Comparison of ENCODE assay signal across 11 cellular contexts in genomic region chr14:51394391-51394790, GRCh38.
DNase-seq lines count a peak whose midpoint lies in the region; ATAC-seq, FAIRE-seq and TF ChIP-seq lines count a peak whose summit lies in the region.
"Had no signal": no experiment of that assay in that cellular context is flagged by ENCODE, and none has a peak within 500 bp of the region (broad histone marks: within the 10 kb centered on the region; RNA-seq: fewer than 3 reads in every experiment).

No MANE protein-coding gene starts in this region.

- H3K4me1 ChIP-seq in ACC112 (ENCODE audit: control insufficient read depth, insufficient read depth, low read length, unreplicated experiment) (peaks cover 53% of the 10 kb centered on the region), muscle layer of duodenum (ENCODE audit: control insufficient read depth in 1 of 2, insufficient read depth in 2 of 2, low read length in 2 of 2) (peaks cover 24 to 33% of the 10 kb centered on the region in 2 donors)

- peak; percentile 65 for DNase-seq in M059J (ENCODE audit: low read depth)
- no peak for DNase-seq in cortex of kidney (lab: John Stamatoyannopoulos, UW)
- DNase-seq in GM12892 (ENCODE audit: insufficient read length): no peak
- DNase-seq in DMS114 treated with DMSO at 0.1 percent for 48 hours (lab: John Stamatoyannopoulos, UW; ENCODE audit: unreplicated experiment): no peak
- DNase-seq: activated CD4-positive, alpha-beta memory T cell treated with anti-CD3 and anti-CD28 coated beads for 36 hours; NCI-H1436 treated with DMSO at 0.1 percent for 48 hours had no signal

- H3K36me3 ChIP-seq in ACC112 (ENCODE audit: insufficient read depth, low read length) (no peaks in the 10 kb centered on the region), muscle layer of duodenum (ENCODE audit: control insufficient read depth in 1 of 2, insufficient read depth in 2 of 2, low read length in 2 of 2) (peaks cover 0 to 2% of the 10 kb centered on the region in 2 donors)

- no peaks in the 10 kb centered on the region for H3K79me2 ChIP-seq in ACC112 (ENCODE audit: control insufficient read depth, insufficient read depth, low read length, unreplicated experiment)

- FAIRE-seq in endometrium (lab: Jason Lieb, UNC) (peak; percentile 85), GM12892 (lab: Jason Lieb, UNC) (no peak)

- H3K4me3 ChIP-seq in ACC112 (ENCODE audit: low read depth, low read length) (no peak overlapping the region), muscle layer of duodenum (ENCODE audit: low read depth in 1 of 2, low read length in 2 of 2) (no peak overlapping the region)
- H3K4me3 ChIP-seq: SK-N-MC had no signal

- H3K27ac ChIP-seq in ACC112 (ENCODE audit: low read depth, low read length) (peak overlapping the region; percentile 99), muscle layer of duodenum (ENCODE audit: low read length) (peak overlapping the region; percentile 78)
- H3K27ac ChIP-seq: SK-N-MC had no signal

- H3K9me3 ChIP-seq in muscle layer of duodenum (ENCODE audit: control insufficient read depth in 1 of 2, low read length in 2 of 2): no peaks in the 10 kb centered on the region

- H3K27me3 ChIP-seq in ACC112 (ENCODE audit: insufficient read depth, low read length) (no peaks in the 10 kb centered on the region), muscle layer of duodenum (ENCODE audit: low read depth, low read length) (no peaks in the 10 kb centered on the region)

- no peak for ATAC-seq in HG03095 (IDR thresholded peaks at IDR 0.05; ENCODE audit: unreplicated experiment)

- H2AFZ ChIP-seq in ACC112 (ENCODE audit: low read length, unreplicated experiment): peak overlapping the region; percentile 25

- TF ChIP-seq POLR2A in GM12892 (IDR thresholded peaks at IDR 0.05; ENCODE audit: low read depth, low read length): no peak
